10 cellular contexts compared by ENCODE assay signal in the genomic region with DNA sequence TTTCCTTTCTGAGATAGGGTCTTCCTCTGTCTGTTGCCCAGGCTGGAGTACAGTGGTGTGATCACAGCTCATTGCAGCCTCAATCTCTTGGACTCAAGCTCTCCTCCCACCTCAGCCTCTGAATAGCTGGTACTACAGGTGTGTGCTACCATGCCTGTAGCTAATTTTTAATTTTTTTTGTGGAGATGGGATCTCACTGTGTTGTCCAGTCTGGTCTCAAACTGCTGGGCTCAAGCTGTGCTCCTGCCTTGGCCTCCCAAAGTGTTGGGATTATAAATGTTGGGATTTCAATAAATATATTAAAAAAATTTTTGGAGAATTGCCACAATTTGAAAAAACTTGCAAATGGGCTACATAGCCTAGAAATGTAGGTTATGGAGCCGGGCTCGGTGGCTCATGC.
"Had no signal": no experiment of that assay in that cellular context is flagged by ENCODE, and none has a peak within 500 bp of the region (broad histone marks: within the 10 kb centered on the region; RNA-seq: fewer than 3 reads in every experiment).

No MANE protein-coding gene starts in this region.

- H3K4me3 ChIP-seq: GM23338 had no signal

- H3K27ac Mint-ChIP-seq: GM23338, HFFc6 had no signal

- H3K9me3 Mint-ChIP-seq: GM23338, H9, HFFc6 had no signal

- FAIRE-seq: H1, H54 had no signal

- H3K27ac ChIP-seq: HL-60, KMS-11 had no signal

- DNase-seq: H9, HCEC 1CT, HFFc6, IMR-90, KBM-7 had no signal

- ATAC-seq: GM23338 had no signal

- H3K4me3 Mint-ChIP-seq: GM23338, H9, HFFc6 had no signal
